Comparison of ENCODE assay signal across 1 cellular context in the genomic region with DNA sequence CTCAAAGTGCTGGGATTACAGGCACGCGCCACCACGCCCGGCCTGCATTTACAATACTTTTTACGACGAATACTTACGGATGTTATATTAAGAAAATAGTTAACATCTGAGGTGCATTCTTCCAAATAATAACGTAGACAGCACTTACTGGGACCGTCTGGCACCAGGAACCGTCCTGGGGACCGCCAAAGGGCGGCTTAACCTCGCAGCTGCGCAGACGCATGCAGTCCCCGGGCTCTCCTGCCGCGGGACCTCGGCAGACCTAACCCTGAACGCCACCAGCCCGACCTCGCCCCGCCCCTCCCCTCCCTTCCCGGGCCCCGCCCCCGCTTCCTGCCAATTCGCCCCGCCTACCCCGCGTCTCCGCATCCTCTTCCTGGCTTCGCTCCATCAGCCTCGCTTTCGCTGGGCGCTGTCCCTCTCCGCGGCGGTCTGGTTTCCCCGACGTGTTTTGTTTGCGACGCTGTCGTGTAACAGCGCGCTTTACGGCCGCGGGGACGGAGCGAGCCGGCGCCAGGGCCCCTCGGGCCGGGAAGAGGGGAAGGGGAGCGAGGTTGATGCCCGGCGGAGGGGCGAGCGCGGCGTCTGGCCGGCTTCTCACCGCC.
TF ChIP-seq lines count a peak whose summit lies in the region.

A gene (plus strand): TSS at position 479 of the 605 bp plus-strand sequence. CDS start 79 bp downstream, at position 558.

TF ChIP-seq in GM12878, 131 proteins besides CTCF, POLR2A, EP300 and RAD21 (continued from another document and continues in another):
- TF ChIP-seq, protein P1, sequence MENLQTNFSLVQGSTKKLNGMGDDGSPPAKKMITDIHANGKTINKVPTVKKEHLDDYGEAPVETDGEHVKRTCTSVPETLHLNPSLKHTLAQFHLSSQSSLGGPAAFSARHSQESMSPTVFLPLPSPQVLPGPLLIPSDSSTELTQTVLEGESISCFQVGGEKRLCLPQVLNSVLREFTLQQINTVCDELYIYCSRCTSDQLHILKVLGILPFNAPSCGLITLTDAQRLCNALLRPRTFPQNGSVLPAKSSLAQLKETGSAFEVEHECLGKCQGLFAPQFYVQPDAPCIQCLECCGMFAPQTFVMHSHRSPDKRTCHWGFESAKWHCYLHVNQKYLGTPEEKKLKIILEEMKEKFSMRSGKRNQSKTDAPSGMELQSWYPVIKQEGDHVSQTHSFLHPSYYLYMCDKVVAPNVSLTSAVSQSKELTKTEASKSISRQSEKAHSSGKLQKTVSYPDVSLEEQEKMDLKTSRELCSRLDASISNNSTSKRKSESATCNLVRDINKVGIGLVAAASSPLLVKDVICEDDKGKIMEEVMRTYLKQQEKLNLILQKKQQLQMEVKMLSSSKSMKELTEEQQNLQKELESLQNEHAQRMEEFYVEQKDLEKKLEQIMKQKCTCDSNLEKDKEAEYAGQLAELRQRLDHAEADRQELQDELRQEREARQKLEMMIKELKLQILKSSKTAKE (IDR thresholded peaks at IDR 0.05; ENCODE audit: low read depth, poor library complexity, severe bottlenecking) = peak; percentile 56
- no peak for TF ChIP-seq BRCA1 (IDR thresholded peaks at IDR 0.05; ENCODE audit: low read depth, low read length)
- TF ChIP-seq RUNX3 (IDR thresholded peaks at IDR 0.05; ENCODE audit: low read length) = no peak
- no peak for TF ChIP-seq ESRRA (IDR thresholded peaks at IDR 0.05; ENCODE audit: low read length)
- no peak for TF ChIP-seq ZNF622 (IDR thresholded peaks at IDR 0.05)
- peak; percentile 38; the same call in 1 of the 2 replicates for TF ChIP-seq SIN3A (IDR thresholded peaks at IDR 0.05; ENCODE audit: low read depth, low read length)
- TF ChIP-seq, protein P2, sequence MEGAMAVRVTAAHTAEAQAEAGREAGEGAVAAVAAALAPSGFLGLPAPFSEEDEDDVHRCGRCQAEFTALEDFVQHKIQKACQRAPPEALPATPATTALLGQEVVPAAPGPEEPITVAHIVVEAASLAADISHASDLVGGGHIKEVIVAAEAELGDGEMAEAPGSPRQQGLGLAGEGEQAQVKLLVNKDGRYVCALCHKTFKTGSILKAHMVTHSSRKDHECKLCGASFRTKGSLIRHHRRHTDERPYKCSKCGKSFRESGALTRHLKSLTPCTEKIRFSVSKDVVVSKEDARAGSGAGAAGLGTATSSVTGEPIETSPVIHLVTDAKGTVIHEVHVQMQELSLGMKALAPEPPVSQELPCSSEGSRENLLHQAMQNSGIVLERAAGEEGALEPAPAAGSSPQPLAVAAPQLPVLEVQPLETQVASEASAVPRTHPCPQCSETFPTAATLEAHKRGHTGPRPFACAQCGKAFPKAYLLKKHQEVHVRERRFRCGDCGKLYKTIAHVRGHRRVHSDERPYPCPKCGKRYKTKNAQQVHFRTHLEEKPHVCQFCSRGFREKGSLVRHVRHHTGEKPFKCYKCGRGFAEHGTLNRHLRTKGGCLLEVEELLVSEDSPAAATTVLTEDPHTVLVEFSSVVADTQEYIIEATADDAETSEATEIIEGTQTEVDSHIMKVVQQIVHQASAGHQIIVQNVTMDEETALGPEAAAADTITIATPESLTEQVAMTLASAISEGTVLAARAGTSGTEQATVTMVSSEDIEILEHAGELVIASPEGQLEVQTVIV (IDR thresholded peaks at IDR 0.05; ENCODE audit: borderline replicate concordance, partially characterized antibody) = peak; percentile 99
- no peak for TF ChIP-seq MEF2A (IDR thresholded peaks at IDR 0.05; ENCODE audit: insufficient read depth, low read depth, low read length)
- TF ChIP-seq, protein P3, sequence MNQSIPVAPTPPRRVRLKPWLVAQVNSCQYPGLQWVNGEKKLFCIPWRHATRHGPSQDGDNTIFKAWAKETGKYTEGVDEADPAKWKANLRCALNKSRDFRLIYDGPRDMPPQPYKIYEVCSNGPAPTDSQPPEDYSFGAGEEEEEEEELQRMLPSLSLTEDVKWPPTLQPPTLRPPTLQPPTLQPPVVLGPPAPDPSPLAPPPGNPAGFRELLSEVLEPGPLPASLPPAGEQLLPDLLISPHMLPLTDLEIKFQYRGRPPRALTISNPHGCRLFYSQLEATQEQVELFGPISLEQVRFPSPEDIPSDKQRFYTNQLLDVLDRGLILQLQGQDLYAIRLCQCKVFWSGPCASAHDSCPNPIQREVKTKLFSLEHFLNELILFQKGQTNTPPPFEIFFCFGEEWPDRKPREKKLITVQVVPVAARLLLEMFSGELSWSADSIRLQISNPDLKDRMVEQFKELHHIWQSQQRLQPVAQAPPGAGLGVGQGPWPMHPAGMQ (IDR thresholded peaks at IDR 0.05; ENCODE audit: borderline replicate concordance) = no peak
- no peak for TF ChIP-seq EZH2 (IDR thresholded peaks at IDR 0.05; ENCODE audit: borderline replicate concordance, control insufficient read depth, low read depth, low read length)
- TF ChIP-seq, protein P4, sequence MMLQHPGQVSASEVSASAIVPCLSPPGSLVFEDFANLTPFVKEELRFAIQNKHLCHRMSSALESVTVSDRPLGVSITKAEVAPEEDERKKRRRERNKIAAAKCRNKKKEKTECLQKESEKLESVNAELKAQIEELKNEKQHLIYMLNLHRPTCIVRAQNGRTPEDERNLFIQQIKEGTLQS (IDR thresholded peaks at IDR 0.05; ENCODE audit: borderline replicate concordance, extremely low read depth, low read depth, low read length) = peak; percentile 82; the same call in 1 of the 2 replicates
- peak; percentile 93 for TF ChIP-seq IKZF1 (conservative IDR thresholded peaks at IDR 0.05)
- peak; percentile 86 for TF ChIP-seq CREM (IDR thresholded peaks at IDR 0.05; ENCODE audit: low read depth)
- no peak for TF ChIP-seq PAX8 (IDR thresholded peaks at IDR 0.05)
- TF ChIP-seq ZZZ3 (IDR thresholded peaks at IDR 0.05; ENCODE audit: control insufficient read depth, insufficient read length, low read depth) = no peak
- TF ChIP-seq RBBP5 (conservative IDR thresholded peaks at IDR 0.05) = no peak
- TF ChIP-seq CEBPB (IDR thresholded peaks at IDR 0.05; ENCODE audit: borderline replicate concordance in 1 of 2, low read depth in 2 of 2, low read length in 2 of 2) = no peak
- TF ChIP-seq HCFC1 (IDR thresholded peaks at IDR 0.05; ENCODE audit: low read length) = peak; percentile 42
- no peak for TF ChIP-seq STAT3 (IDR thresholded peaks at IDR 0.05; ENCODE audit: low read depth, low read length)
- no peak for TF ChIP-seq SREBF1 (IDR thresholded peaks at IDR 0.05; ENCODE audit: low read length)
- TF ChIP-seq SUZ12 (IDR thresholded peaks at IDR 0.05; ENCODE audit: unreplicated experiment) = no peak
- no peak for TF ChIP-seq GATAD2B (conservative IDR thresholded peaks at IDR 0.05; ENCODE audit: low read depth)
- TF ChIP-seq, protein P5, sequence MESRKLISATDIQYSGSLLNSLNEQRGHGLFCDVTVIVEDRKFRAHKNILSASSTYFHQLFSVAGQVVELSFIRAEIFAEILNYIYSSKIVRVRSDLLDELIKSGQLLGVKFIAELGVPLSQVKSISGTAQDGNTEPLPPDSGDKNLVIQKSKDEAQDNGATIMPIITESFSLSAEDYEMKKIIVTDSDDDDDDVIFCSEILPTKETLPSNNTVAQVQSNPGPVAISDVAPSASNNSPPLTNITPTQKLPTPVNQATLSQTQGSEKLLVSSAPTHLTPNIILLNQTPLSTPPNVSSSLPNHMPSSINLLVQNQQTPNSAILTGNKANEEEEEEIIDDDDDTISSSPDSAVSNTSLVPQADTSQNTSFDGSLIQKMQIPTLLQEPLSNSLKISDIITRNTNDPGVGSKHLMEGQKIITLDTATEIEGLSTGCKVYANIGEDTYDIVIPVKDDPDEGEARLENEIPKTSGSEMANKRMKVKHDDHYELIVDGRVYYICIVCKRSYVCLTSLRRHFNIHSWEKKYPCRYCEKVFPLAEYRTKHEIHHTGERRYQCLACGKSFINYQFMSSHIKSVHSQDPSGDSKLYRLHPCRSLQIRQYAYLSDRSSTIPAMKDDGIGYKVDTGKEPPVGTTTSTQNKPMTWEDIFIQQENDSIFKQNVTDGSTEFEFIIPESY (IDR thresholded peaks at IDR 0.05) = 0 out of 2 replicates have a peak, but pooled peaks have one; percentile 56
- no peak for TF ChIP-seq NFYA (IDR thresholded peaks at IDR 0.05; ENCODE audit: borderline replicate concordance, low read depth, low read length)
- no peak for TF ChIP-seq MTA3 (IDR thresholded peaks at IDR 0.05; ENCODE audit: borderline replicate concordance, low read length)
- TF ChIP-seq MTA2 (IDR thresholded peaks at IDR 0.05; ENCODE audit: low read depth) = no peak
- TF ChIP-seq FOXK2 (IDR thresholded peaks at IDR 0.05) = no peak
- no peak for TF ChIP-seq RFX5 (IDR thresholded peaks at IDR 0.05; ENCODE audit: low read depth, low read length)
- TF ChIP-seq RB1 (IDR thresholded peaks at IDR 0.05; ENCODE audit: borderline replicate concordance) = peak; percentile 25; the same call in 1 of the 2 replicates
- TF ChIP-seq, protein P6, sequence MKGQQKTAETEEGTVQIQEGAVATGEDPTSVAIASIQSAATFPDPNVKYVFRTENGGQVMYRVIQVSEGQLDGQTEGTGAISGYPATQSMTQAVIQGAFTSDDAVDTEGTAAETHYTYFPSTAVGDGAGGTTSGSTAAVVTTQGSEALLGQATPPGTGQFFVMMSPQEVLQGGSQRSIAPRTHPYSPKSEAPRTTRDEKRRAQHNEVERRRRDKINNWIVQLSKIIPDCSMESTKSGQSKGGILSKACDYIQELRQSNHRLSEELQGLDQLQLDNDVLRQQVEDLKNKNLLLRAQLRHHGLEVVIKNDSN (IDR thresholded peaks at IDR 0.05; ENCODE audit: borderline replicate concordance, extremely low read length, insufficient read depth, low read depth, low read length) = no peak
- TF ChIP-seq TCF3 (IDR thresholded peaks at IDR 0.05; ENCODE audit: borderline replicate concordance, insufficient read depth, low read depth, low read length) = 0 out of 2 replicates have a peak, but pooled peaks have one; percentile 42
- TF ChIP-seq, protein P7, sequence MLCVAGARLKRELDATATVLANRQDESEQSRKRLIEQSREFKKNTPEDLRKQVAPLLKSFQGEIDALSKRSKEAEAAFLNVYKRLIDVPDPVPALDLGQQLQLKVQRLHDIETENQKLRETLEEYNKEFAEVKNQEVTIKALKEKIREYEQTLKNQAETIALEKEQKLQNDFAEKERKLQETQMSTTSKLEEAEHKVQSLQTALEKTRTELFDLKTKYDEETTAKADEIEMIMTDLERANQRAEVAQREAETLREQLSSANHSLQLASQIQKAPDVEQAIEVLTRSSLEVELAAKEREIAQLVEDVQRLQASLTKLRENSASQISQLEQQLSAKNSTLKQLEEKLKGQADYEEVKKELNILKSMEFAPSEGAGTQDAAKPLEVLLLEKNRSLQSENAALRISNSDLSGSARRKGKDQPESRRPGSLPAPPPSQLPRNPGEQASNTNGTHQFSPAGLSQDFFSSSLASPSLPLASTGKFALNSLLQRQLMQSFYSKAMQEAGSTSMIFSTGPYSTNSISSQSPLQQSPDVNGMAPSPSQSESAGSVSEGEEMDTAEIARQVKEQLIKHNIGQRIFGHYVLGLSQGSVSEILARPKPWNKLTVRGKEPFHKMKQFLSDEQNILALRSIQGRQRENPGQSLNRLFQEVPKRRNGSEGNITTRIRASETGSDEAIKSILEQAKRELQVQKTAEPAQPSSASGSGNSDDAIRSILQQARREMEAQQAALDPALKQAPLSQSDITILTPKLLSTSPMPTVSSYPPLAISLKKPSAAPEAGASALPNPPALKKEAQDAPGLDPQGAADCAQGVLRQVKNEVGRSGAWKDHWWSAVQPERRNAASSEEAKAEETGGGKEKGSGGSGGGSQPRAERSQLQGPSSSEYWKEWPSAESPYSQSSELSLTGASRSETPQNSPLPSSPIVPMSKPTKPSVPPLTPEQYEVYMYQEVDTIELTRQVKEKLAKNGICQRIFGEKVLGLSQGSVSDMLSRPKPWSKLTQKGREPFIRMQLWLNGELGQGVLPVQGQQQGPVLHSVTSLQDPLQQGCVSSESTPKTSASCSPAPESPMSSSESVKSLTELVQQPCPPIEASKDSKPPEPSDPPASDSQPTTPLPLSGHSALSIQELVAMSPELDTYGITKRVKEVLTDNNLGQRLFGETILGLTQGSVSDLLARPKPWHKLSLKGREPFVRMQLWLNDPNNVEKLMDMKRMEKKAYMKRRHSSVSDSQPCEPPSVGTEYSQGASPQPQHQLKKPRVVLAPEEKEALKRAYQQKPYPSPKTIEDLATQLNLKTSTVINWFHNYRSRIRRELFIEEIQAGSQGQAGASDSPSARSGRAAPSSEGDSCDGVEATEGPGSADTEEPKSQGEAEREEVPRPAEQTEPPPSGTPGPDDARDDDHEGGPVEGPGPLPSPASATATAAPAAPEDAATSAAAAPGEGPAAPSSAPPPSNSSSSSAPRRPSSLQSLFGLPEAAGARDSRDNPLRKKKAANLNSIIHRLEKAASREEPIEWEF (IDR thresholded peaks at IDR 0.05; ENCODE audit: insufficient replicate concordance, low read depth, low read length) = no peak
- peak; percentile 56; the same call in 1 of the 2 replicates for TF ChIP-seq CBX5 (IDR thresholded peaks at IDR 0.05; ENCODE audit: low read depth)
- TF ChIP-seq SMAD5 (IDR thresholded peaks at IDR 0.05; ENCODE audit: low read depth) = no peak
- no peak for TF ChIP-seq YBX1 (IDR thresholded peaks at IDR 0.05)
- no peak for TF ChIP-seq SP1 (IDR thresholded peaks at IDR 0.05; ENCODE audit: low read depth, low read length)
- no peak for TF ChIP-seq ETV6 (conservative IDR thresholded peaks at IDR 0.05 in 1 of 2, IDR thresholded peaks at IDR 0.05 in 1 of 2; ENCODE audit: borderline replicate concordance in 1 of 2, low read depth in 1 of 2)
- 0 out of 2 replicates have a peak, but pooled peaks have one; percentile 50 for TF ChIP-seq NBN (IDR thresholded peaks at IDR 0.05)
- TF ChIP-seq TAF1 (IDR thresholded peaks at IDR 0.05; ENCODE audit: borderline replicate concordance, low read depth, low read length) = no peak; the same call in 1 of the 2 replicates
- TF ChIP-seq, protein P8, sequence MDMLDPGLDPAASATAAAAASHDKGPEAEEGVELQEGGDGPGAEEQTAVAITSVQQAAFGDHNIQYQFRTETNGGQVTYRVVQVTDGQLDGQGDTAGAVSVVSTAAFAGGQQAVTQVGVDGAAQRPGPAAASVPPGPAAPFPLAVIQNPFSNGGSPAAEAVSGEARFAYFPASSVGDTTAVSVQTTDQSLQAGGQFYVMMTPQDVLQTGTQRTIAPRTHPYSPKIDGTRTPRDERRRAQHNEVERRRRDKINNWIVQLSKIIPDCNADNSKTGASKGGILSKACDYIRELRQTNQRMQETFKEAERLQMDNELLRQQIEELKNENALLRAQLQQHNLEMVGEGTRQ (IDR thresholded peaks at IDR 0.05; ENCODE audit: borderline replicate concordance, low read depth, low read length) = no peak
- TF ChIP-seq, protein P9, sequence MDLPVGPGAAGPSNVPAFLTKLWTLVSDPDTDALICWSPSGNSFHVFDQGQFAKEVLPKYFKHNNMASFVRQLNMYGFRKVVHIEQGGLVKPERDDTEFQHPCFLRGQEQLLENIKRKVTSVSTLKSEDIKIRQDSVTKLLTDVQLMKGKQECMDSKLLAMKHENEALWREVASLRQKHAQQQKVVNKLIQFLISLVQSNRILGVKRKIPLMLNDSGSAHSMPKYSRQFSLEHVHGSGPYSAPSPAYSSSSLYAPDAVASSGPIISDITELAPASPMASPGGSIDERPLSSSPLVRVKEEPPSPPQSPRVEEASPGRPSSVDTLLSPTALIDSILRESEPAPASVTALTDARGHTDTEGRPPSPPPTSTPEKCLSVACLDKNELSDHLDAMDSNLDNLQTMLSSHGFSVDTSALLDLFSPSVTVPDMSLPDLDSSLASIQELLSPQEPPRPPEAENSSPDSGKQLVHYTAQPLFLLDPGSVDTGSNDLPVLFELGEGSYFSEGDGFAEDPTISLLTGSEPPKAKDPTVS (IDR thresholded peaks at IDR 0.05; ENCODE audit: low read depth, low read length) = peak; percentile 39; the same call in 1 of the 2 replicates
- TF ChIP-seq BMI1 (IDR thresholded peaks at IDR 0.05; ENCODE audit: borderline replicate concordance) = no peak
- TF ChIP-seq PML (IDR thresholded peaks at IDR 0.05; ENCODE audit: low read length) = peak; percentile 65; the same call in 1 of the 2 replicates
- TF ChIP-seq BACH1 (IDR thresholded peaks at IDR 0.05; ENCODE audit: borderline replicate concordance) = no peak; the same call in 1 of the 2 replicates
